9 cellular contexts compared by ENCODE assay signal in the genomic region with DNA sequence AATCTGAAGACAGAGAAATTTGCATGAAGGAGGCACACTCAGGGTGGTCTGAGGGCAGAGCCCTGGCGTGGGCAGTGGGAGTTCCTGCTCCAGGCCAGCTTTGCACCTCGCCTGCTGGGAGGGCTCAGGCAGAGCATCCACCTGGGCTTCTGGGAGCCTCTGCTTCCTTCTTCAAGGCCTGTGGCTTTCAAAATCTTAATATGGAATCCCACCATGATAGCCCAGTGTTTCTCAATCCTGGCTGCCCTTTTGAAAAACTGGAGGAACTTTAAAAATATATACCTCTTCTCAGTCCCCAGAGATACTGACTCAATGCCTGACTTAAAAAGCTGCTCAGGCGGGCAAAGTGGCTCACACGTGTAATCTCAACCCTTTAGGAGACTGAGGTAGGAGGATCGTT. TPM values are rescaled to one million over a fixed set of nuclear protein-coding genes. Genes with fewer than 3 reads are reported as not detected.
A peak's percentile ranks its signal among the peaks of the same experiment; 100 is the strongest.
DNase-seq lines count a peak whose midpoint lies in the region; ATAC-seq and TF ChIP-seq lines count a peak whose summit lies in the region.
"Had no signal": no experiment of that assay in that cellular context is flagged by ENCODE, and none has a peak within 500 bp of the region (broad histone marks: within the 10 kb centered on the region; RNA-seq: fewer than 3 reads in every experiment).

No MANE protein-coding gene starts in this region.

- H3K27me3 ChIP-seq in BE2C (no peaks in the 10 kb centered on the region), MM.1S (replicated peaks; ENCODE audit: insufficient read depth, low read length) (no peaks in the 10 kb centered on the region), neutrophil (no peaks in the 10 kb centered on the region)

- H3K4me2 ChIP-seq in MM.1S (ENCODE audit: low read depth, low read length): peak overlapping the region; percentile 98; the same call in 1 of the 2 replicates

- H3F3A ChIP-seq in MM.1S (ENCODE audit: insufficient read depth, low read length): peaks cover 14% of the 10 kb centered on the region

- H3K36me3 ChIP-seq in BE2C (no peaks in the 10 kb centered on the region), MM.1S (replicated peaks; ENCODE audit: insufficient read depth, low read length) (no peaks in the 10 kb centered on the region), neutrophil (no peaks in the 10 kb centered on the region)

- H4K20me1 ChIP-seq in MM.1S (ENCODE audit: insufficient read depth, low read length): no peaks in the 10 kb centered on the region

- no peak overlapping the region for H3K9ac ChIP-seq in MM.1S (ENCODE audit: low read length)

- TF ChIP-seq CTCF in BE2C (IDR thresholded peaks at IDR 0.05; ENCODE audit: low read depth, low read length): no peak
- TF ChIP-seq CTCF in MM.1S (IDR thresholded peaks at IDR 0.05; ENCODE audit: low read length): no peak
- no peak for TF ChIP-seq CTCF in coronary artery (IDR thresholded peaks at IDR 0.05)
- no peak for TF ChIP-seq CTCF in neutrophil (IDR thresholded peaks at IDR 0.05)

- no peak overlapping the region for H2AFZ ChIP-seq in MM.1S (ENCODE audit: low read length)

- H3K27ac ChIP-seq in MM.1S (ENCODE audit: low read length): no peak overlapping the region
- peak overlapping the region in 1 of 2 donors; percentile 60 for H3K27ac ChIP-seq in coronary artery
- peak overlapping the region; percentile 87 for H3K27ac ChIP-seq in neutrophil

- H3K9me3 ChIP-seq in BE2C (no peaks in the 10 kb centered on the region), MM.1S (replicated peaks; ENCODE audit: insufficient read depth, low read length) (no peaks in the 10 kb centered on the region), neutrophil (no peaks in the 10 kb centered on the region)

- peaks cover 10% of the 10 kb centered on the region for H3K4me1 ChIP-seq in BE2C
- peaks cover 9% of the 10 kb centered on the region; the same call in 1 of the 2 replicates for H3K4me1 ChIP-seq in MM.1S (ENCODE audit: low read length)
- H3K4me1 ChIP-seq in neutrophil (ENCODE audit: control insufficient read depth in 1 of 2, insufficient read depth in 1 of 2, low read depth in 1 of 2, low read length in 1 of 2): peaks cover 27 to 35% of the 10 kb centered on the region in 2 experiments

- no peak for ATAC-seq in activated CD4-positive, CD25-positive, alpha-beta regulatory T cell treated with anti-CD3 and anti-CD28 coated beads, Interleukin-2, amount 50 U/mL, for 24 hours

- DNase-seq in BE2C (no peak), MM.1S (no peak), coronary artery (ENCODE audit: low spot score) (no peak), medulla oblongata (ENCODE audit: extremely low spot score) (no peak), SKM-1 (lab: John Stamatoyannopoulos, UW; ENCODE audit: unreplicated experiment) (no peak), DMS153 treated with DMSO at 0.1 percent for 48 hours (lab: John Stamatoyannopoulos, UW; ENCODE audit: unreplicated experiment) (no peak)
- DNase-seq: left colon had no signal

- no peaks in the 10 kb centered on the region for H3K79me2 ChIP-seq in MM.1S (ENCODE audit: low read length)

- no peaks in the 10 kb centered on the region for H3K9me2 ChIP-seq in MM.1S (replicated peaks; ENCODE audit: insufficient read depth, low read length)

- H3K4me3 ChIP-seq in BE2C (ENCODE audit: low read depth, low read length): peak overlapping the region; percentile 92
- H3K4me3 ChIP-seq in MM.1S (ENCODE audit: low read length): no peak overlapping the region
- H3K4me3 ChIP-seq in coronary artery: peak overlapping the region; percentile 71
- peak overlapping the region in 1 of 2 experiments; percentile 67 for H3K4me3 ChIP-seq in neutrophil (ENCODE audit: low read depth in 1 of 2, low read length in 1 of 2)

RNA-seq across cellular contexts. Expression of a gene that starts 36.7 kb away (rescaled TPM):
- polyA plus RNA-seq in BE2C (2012; ENCODE audit: insufficient read depth, insufficient read length, low read depth): 1,064 TPM
